18 cellular contexts compared by ENCODE assay signal in the genomic region with DNA sequence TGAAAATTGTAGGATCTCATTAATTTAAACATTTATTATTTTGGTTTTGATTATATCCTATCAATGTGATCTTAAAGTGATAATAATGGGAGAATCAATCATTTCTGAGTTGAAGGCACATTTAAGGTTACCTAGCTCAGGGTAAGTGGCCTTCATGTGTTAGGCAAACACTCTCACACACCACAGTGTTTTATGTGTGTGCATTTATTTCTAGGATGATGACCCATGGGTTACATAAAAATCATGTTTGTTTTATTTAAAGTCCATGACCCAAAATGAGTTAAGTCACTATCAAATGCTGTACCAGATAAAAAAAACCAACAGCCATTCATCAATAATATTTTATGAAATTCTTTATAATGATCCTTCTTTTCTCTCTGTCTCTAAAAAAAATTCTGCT.
"Had no signal": no experiment of that assay in that cellular context is flagged by ENCODE, and none has a peak within 500 bp of the region (broad histone marks: within the 10 kb centered on the region; RNA-seq: fewer than 3 reads in every experiment).

No MANE protein-coding gene starts in this region.

- H3K4me3 ChIP-seq: dorsolateral prefrontal cortex, esophagus squamous epithelium, skin epidermis, suprapubic skin, thyroid gland, upper lobe of right lung, vagina had no signal

- H3K4me1 ChIP-seq: suprapubic skin, upper lobe of right lung had no signal

- H3K27ac ChIP-seq: neutrophil, skin epidermis, suprapubic skin, thyroid gland, upper lobe of right lung, vagina had no signal

- DNase-seq: cortex of kidney; dorsolateral prefrontal cortex; effector CD8-positive, alpha-beta T cell; esophagus squamous epithelium; hippocampal formation; naive thymus-derived CD4-positive, alpha-beta T cell; posterior cingulate gyrus; stimulated activated CD4-positive, alpha-beta T cell treated with anti-CD3 and anti-CD28 coated beads, Interleukin-12 subunit alpha, Interleukin-12 subunit beta, amount 100 ng/mL, for 4 hours; stimulated activated CD4-positive, alpha-beta T cell treated with anti-CD3 and anti-CD28 coated beads, Interleukin-2, amount 100 ng/mL, for 48 hours; stimulated activated CD8-positive, alpha-beta memory T cell treated with anti-CD3 and anti-CD28 coated beads, Interleukin-4, amount 100 ng/mL, for 48 hours; stimulated activated naive CD8-positive, alpha-beta T cell treated with anti-CD3 and anti-CD28 coated beads, Interleukin-15, Interleukin-2, amounts not matched to agents 100 U/mL and 50 U/mL, for 24 hours; thyroid gland; upper lobe of right lung had no signal

- H3K4me3 Mint-ChIP-seq: naive thymus-derived CD4-positive, alpha-beta T cell; stimulated activated effector memory CD8-positive, alpha-beta T cell treated with anti-CD3 and anti-CD28 coated beads, Interleukin-12 subunit alpha, Interleukin-12 subunit beta, amount 100 ng/mL, for 72 hours had no signal

- H3K36me3 ChIP-seq: esophagus squamous epithelium, neutrophil, suprapubic skin, thyroid gland, upper lobe of right lung, vagina had no signal

- ATAC-seq: naive thymus-derived CD4-positive, alpha-beta T cell; stimulated activated effector memory CD8-positive, alpha-beta T cell treated with anti-CD3 and anti-CD28 coated beads, Interleukin-12 subunit alpha, Interleukin-12 subunit beta, amount 100 ng/mL, for 72 hours; stimulated activated naive CD8-positive, alpha-beta T cell treated with anti-CD3 and anti-CD28 coated beads, Interleukin-15, Interleukin-2, amounts not matched to agents 100 U/mL and 50 U/mL, for 24 hours; upper lobe of right lung had no signal

- H3K36me3 Mint-ChIP-seq: naive thymus-derived CD4-positive, alpha-beta T cell; stimulated activated effector memory CD8-positive, alpha-beta T cell treated with anti-CD3 and anti-CD28 coated beads, Interleukin-12 subunit alpha, Interleukin-12 subunit beta, amount 100 ng/mL, for 72 hours had no signal

- H3K27ac Mint-ChIP-seq: naive thymus-derived CD4-positive, alpha-beta T cell; stimulated activated effector memory CD8-positive, alpha-beta T cell treated with anti-CD3 and anti-CD28 coated beads, Interleukin-12 subunit alpha, Interleukin-12 subunit beta, amount 100 ng/mL, for 72 hours had no signal

- H3K4me1 Mint-ChIP-seq: naive thymus-derived CD4-positive, alpha-beta T cell; stimulated activated effector memory CD8-positive, alpha-beta T cell treated with anti-CD3 and anti-CD28 coated beads, Interleukin-12 subunit alpha, Interleukin-12 subunit beta, amount 100 ng/mL, for 72 hours had no signal

- H3K9me3 ChIP-seq: esophagus squamous epithelium, neutrophil, suprapubic skin, thyroid gland, upper lobe of right lung, vagina had no signal

- H3K27me3 ChIP-seq: dorsolateral prefrontal cortex, esophagus squamous epithelium, neutrophil, suprapubic skin, thyroid gland, upper lobe of right lung, vagina had no signal
